ENCODE assay signal across 1 cellular context in the genomic region with DNA sequence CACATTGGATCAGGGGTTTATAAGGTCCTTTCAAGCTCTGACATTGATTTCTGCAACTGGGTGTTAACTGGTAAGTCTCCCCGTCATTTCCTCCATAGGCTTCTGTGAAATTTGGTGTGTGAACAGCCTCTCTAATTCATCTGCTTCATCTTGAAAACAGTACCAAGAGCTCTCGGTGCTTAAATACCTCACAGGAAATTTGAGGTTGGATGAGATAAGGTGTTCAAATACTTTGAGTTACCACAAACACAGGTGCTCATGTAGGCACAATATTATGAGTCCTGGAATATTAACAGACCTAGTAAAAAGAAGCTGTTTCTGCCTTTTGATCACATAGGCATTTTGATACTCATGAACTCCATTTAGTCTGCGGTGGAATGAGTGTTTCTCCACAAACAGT.
TF ChIP-seq lines count a peak whose summit lies in the region.

No MANE protein-coding gene starts in this region.

TF ChIP-seq in WTC11, 78 proteins besides CTCF, POLR2A, EP300 and RAD21 (continued from another document):
- TF ChIP-seq ESRRA (CRISPR knock-in tag; IDR thresholded peaks at IDR 0.05; ENCODE audit: borderline replicate concordance) = no peak
- no peak for TF ChIP-seq KAT7 (CRISPR knock-in tag; IDR thresholded peaks at IDR 0.05; ENCODE audit: borderline replicate concordance)
TF ChIP-seq in WTC11: peak in this region for 0.
